Comparison of ENCODE assay signal across 2 cellular contexts in the genomic region with DNA sequence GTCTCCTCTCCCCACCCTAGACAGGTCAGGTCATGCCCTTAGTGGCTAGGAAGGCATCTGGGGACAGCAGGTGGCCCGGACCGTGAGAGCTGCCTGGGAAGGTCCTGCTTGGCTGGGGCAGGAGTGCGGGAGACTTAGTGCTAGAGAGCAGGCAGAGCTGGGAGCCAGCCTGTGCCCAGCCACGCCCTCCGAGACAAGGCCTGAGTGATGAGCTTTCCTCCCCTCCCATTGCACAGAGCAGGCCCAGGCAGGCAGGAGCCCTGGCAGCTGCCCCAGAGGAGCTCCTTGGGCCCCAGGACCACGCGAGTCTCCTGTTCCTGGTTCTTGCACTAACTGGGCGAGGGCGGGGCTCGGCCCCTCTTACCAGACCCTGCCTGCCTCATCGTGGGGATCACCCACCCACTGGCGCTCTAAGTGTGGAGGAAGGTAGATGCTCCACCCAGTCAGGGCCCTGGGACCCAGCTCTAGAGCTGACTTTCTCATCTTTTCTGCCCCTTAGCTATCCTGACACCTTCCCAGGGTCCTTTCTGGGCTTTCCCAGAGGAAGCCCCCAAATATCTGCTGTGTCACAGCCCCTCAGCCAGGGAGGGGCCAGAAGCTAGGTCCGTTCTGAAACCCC.
A peak's percentile ranks its signal among the peaks of the same experiment; 100 is the strongest.
TF ChIP-seq lines count a peak whose summit lies in the region.

No MANE protein-coding gene starts in this region.

TF ChIP-seq in IMR-90, 13 proteins besides CTCF, POLR2A, EP300 and RAD21:
- TF ChIP-seq FOS (IDR thresholded peaks at IDR 0.05; ENCODE audit: low read depth, low read length) (no peak), NFE2L2 (IDR thresholded peaks at IDR 0.05; ENCODE audit: low read depth, low read length) (0 out of 2 replicates have a peak, but pooled peaks have one; percentile 5)

TF ChIP-seq in SK-N-SH, 30 proteins besides CTCF, POLR2A, EP300 and RAD21:
- TF ChIP-seq FOXJ3 (CRISPR knock-in tag; IDR thresholded peaks at IDR 0.05) (no peak), MEF2A (IDR thresholded peaks at IDR 0.05; ENCODE audit: borderline replicate concordance, low read depth) (no peak), TEAD4 (IDR thresholded peaks at IDR 0.05; ENCODE audit: borderline replicate concordance, insufficient read depth) (no peak), NRF1 (IDR thresholded peaks at IDR 0.05; ENCODE audit: low read depth, low read length) (no peak), MXI1 (IDR thresholded peaks at IDR 0.05; ENCODE audit: low read depth, low read length) (no peak), RFX5 (IDR thresholded peaks at IDR 0.05; ENCODE audit: low read length) (no peak), FOXM1 (IDR thresholded peaks at IDR 0.05; ENCODE audit: low read depth) (no peak), SIN3A (IDR thresholded peaks at IDR 0.05; ENCODE audit: borderline replicate concordance, low read depth, low read length) (no peak), YY1 (IDR thresholded peaks at IDR 0.05; ENCODE audit: low read depth) (no peak), SMC3 (IDR thresholded peaks at IDR 0.05; ENCODE audit: low read depth, low read length) (no peak), RCOR1 (IDR thresholded peaks at IDR 0.05; ENCODE audit: low read length) (no peak), NFIC (IDR thresholded peaks at IDR 0.05; ENCODE audit: borderline replicate concordance) (no peak), GABPA (IDR thresholded peaks at IDR 0.05; ENCODE audit: low read depth) (no peak)
- TF ChIP-seq, protein P1, sequence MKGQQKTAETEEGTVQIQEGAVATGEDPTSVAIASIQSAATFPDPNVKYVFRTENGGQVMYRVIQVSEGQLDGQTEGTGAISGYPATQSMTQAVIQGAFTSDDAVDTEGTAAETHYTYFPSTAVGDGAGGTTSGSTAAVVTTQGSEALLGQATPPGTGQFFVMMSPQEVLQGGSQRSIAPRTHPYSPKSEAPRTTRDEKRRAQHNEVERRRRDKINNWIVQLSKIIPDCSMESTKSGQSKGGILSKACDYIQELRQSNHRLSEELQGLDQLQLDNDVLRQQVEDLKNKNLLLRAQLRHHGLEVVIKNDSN (IDR thresholded peaks at IDR 0.05; ENCODE audit: borderline replicate concordance, low read depth), result no peak
- TF ChIP-seq, protein P2, sequence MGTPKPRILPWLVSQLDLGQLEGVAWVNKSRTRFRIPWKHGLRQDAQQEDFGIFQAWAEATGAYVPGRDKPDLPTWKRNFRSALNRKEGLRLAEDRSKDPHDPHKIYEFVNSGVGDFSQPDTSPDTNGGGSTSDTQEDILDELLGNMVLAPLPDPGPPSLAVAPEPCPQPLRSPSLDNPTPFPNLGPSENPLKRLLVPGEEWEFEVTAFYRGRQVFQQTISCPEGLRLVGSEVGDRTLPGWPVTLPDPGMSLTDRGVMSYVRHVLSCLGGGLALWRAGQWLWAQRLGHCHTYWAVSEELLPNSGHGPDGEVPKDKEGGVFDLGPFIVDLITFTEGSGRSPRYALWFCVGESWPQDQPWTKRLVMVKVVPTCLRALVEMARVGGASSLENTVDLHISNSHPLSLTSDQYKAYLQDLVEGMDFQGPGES (IDR thresholded peaks at IDR 0.05; ENCODE audit: low read depth, low read length), result no peak
- TF ChIP-seq, protein P3, sequence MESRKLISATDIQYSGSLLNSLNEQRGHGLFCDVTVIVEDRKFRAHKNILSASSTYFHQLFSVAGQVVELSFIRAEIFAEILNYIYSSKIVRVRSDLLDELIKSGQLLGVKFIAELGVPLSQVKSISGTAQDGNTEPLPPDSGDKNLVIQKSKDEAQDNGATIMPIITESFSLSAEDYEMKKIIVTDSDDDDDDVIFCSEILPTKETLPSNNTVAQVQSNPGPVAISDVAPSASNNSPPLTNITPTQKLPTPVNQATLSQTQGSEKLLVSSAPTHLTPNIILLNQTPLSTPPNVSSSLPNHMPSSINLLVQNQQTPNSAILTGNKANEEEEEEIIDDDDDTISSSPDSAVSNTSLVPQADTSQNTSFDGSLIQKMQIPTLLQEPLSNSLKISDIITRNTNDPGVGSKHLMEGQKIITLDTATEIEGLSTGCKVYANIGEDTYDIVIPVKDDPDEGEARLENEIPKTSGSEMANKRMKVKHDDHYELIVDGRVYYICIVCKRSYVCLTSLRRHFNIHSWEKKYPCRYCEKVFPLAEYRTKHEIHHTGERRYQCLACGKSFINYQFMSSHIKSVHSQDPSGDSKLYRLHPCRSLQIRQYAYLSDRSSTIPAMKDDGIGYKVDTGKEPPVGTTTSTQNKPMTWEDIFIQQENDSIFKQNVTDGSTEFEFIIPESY (IDR thresholded peaks at IDR 0.05; ENCODE audit: borderline replicate concordance, low read depth), result no peak
- TF ChIP-seq, protein P4, sequence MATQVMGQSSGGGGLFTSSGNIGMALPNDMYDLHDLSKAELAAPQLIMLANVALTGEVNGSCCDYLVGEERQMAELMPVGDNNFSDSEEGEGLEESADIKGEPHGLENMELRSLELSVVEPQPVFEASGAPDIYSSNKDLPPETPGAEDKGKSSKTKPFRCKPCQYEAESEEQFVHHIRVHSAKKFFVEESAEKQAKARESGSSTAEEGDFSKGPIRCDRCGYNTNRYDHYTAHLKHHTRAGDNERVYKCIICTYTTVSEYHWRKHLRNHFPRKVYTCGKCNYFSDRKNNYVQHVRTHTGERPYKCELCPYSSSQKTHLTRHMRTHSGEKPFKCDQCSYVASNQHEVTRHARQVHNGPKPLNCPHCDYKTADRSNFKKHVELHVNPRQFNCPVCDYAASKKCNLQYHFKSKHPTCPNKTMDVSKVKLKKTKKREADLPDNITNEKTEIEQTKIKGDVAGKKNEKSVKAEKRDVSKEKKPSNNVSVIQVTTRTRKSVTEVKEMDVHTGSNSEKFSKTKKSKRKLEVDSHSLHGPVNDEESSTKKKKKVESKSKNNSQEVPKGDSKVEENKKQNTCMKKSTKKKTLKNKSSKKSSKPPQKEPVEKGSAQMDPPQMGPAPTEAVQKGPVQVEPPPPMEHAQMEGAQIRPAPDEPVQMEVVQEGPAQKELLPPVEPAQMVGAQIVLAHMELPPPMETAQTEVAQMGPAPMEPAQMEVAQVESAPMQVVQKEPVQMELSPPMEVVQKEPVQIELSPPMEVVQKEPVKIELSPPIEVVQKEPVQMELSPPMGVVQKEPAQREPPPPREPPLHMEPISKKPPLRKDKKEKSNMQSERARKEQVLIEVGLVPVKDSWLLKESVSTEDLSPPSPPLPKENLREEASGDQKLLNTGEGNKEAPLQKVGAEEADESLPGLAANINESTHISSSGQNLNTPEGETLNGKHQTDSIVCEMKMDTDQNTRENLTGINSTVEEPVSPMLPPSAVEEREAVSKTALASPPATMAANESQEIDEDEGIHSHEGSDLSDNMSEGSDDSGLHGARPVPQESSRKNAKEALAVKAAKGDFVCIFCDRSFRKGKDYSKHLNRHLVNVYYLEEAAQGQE (IDR thresholded peaks at IDR 0.05; ENCODE audit: low read depth, low read length), result no peak
- TF ChIP-seq, protein P5, sequence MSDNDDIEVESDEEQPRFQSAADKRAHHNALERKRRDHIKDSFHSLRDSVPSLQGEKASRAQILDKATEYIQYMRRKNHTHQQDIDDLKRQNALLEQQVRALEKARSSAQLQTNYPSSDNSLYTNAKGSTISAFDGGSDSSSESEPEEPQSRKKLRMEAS (IDR thresholded peaks at IDR 0.05; ENCODE audit: low read depth), result no peak
